In the genomic region with DNA sequence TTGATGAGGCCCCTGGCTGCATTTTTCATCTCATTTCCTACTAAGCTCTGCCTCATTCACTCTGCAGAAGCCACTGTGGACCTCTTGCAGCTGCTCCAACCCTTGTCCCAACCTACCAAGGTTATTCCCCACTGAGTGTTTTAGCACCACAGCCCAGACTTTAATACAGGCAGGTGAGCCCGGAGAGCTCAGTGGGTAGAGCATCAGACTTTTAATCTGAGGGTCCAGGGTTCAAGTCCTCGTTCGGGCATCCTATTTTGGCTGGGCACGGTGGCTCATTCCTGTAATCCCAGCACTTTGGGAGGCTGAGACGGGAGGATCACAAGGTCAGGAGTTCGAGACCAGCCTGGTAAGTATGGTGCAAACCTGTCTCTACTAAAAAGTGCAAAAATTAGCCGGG, we compare ENCODE assay signal across 8 cellular contexts. TPM values are rescaled to one million over a fixed set of nuclear protein-coding genes. Genes with fewer than 3 reads are reported as not detected.
"Had no signal": no experiment of that assay in that cellular context is flagged by ENCODE, and none has a peak within 500 bp of the region (broad histone marks: within the 10 kb centered on the region; RNA-seq: fewer than 3 reads in every experiment).

No MANE protein-coding gene starts in this region.

- H3K27ac ChIP-seq: HL-60 had no signal

- FAIRE-seq: HepG2, HTR-8/SVneo, K562 had no signal

- H3K4me3 ChIP-seq: K562 had no signal

- DNase-seq: IMR-90, KBM-7 had no signal

- H3K27ac Mint-ChIP-seq: IgD-negative memory B cell had no signal

RNA-seq across cellular contexts. Expression of a gene that starts 18.1 kb away (rescaled TPM):
- polyA plus RNA-seq: IgD-negative memory B cell had no signal

RNA-seq across cellular contexts. Expression of a gene that starts 52.1 kb away (rescaled TPM):
- total RNA-seq: HT1080, IMR-90 had no signal
- polyA plus RNA-seq: IgD-negative memory B cell, IMR-90 had no signal
